1 cellular context compared by ENCODE assay signal in genomic region chr6:163098827-163099469, GRCh38.
TF ChIP-seq lines count a peak whose summit lies in the region.

No MANE protein-coding gene starts in this region.

TF ChIP-seq in H1, 55 proteins besides CTCF, POLR2A, EP300 and RAD21 (continued from another document):
- TF ChIP-seq CHD7 (IDR thresholded peaks at IDR 0.05; ENCODE audit: insufficient replicate concordance, low read length) = no peak
- TF ChIP-seq JUND (IDR thresholded peaks at IDR 0.05; ENCODE audit: low read length) = no peak
- TF ChIP-seq JUN (IDR thresholded peaks at IDR 0.05; ENCODE audit: low read depth, low read length) = no peak
- TF ChIP-seq RBBP5 (IDR thresholded peaks at IDR 0.05; ENCODE audit: borderline replicate concordance, low read depth, low read length) = no peak
- TF ChIP-seq EGR1 (IDR thresholded peaks at IDR 0.05; ENCODE audit: borderline replicate concordance, low read depth, low read length) = no peak
- no peak for TF ChIP-seq CHD2 (IDR thresholded peaks at IDR 0.05; ENCODE audit: low read length)
- no peak for TF ChIP-seq KDM5A (IDR thresholded peaks at IDR 0.05; ENCODE audit: low read length)
- TF ChIP-seq FOSL1 (IDR thresholded peaks at IDR 0.05; ENCODE audit: insufficient read depth, low read depth, low read length) = no peak
- TF ChIP-seq CBX8 (IDR thresholded peaks at IDR 0.05; ENCODE audit: borderline replicate concordance, low read depth, low read length) = no peak
